In the genomic region with DNA sequence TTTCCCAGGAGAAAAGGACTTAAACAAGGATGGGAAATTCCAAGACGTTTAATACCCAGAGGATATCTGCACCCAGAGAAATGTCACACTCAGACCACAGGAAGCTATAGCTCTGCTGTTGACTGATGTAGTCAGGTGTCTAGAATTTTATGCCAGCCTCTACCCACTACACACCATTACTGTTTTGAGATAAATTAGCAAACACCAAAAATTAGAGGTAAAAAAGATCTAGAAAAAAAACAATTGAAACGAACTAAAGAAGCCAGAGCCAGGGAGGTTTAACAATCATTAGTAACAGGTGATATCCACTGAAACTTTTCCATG, we compare ENCODE assay signal across 1 cellular context.
TF ChIP-seq lines count a peak whose summit lies in the region.

No MANE protein-coding gene starts in this region.

TF ChIP-seq in K562, 482 proteins besides CTCF, POLR2A, EP300 and RAD21 (continued from another document):
- TF ChIP-seq, protein P1, sequence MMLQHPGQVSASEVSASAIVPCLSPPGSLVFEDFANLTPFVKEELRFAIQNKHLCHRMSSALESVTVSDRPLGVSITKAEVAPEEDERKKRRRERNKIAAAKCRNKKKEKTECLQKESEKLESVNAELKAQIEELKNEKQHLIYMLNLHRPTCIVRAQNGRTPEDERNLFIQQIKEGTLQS (IDR thresholded peaks at IDR 0.05) = peak; percentile 28; the same call in 1 of the 2 replicates
- TF ChIP-seq, protein P1 (CRISPR knock-in tag; conservative IDR thresholded peaks at IDR 0.05) = no peak
- TF ChIP-seq ZSCAN29 (IDR thresholded peaks at IDR 0.05) (0 out of 2 replicates have a peak, but pooled peaks have one; percentile 13), GATAD2B (IDR thresholded peaks at IDR 0.05; ENCODE audit: borderline replicate concordance) (0 out of 2 replicates have a peak, but pooled peaks have one; percentile 31), MAZ (CRISPR knock-in tag; conservative IDR thresholded peaks at IDR 0.05 in 1 of 2, IDR thresholded peaks at IDR 0.05 in 1 of 2) (no peak), FOS (IDR thresholded peaks at IDR 0.05; ENCODE audit: extremely low read depth, insufficient read length) (no peak), CHD4 (IDR thresholded peaks at IDR 0.05; ENCODE audit: insufficient read depth, insufficient replicate concordance, low read depth, low read length, poor library complexity, severe bottlenecking) (no peak), SAP30 (IDR thresholded peaks at IDR 0.05; ENCODE audit: borderline replicate concordance, insufficient read depth, low read depth, low read length, poor library complexity, severe bottlenecking) (no peak), THRAP3 (IDR thresholded peaks at IDR 0.05; ENCODE audit: borderline replicate concordance) (0 out of 2 replicates have a peak, but pooled peaks have one; percentile 65), SIN3A (IDR thresholded peaks at IDR 0.05; ENCODE audit: borderline replicate concordance in 2 of 2, control insufficient read depth in 1 of 2, low read depth in 2 of 2, low read length in 2 of 2) (0 out of 4 replicates have a peak, but pooled peaks of 1 of the 2 experiments have one; percentile 2), ZNF175 (CRISPR knock-in tag; IDR thresholded peaks at IDR 0.05; ENCODE audit: low read depth) (0 out of 2 replicates have a peak, but pooled peaks have one; percentile 41), C11orf30 (IDR thresholded peaks at IDR 0.05; ENCODE audit: low read depth) (0 out of 2 replicates have a peak, but pooled peaks have one; percentile 0)
- TF ChIP-seq, protein P2, sequence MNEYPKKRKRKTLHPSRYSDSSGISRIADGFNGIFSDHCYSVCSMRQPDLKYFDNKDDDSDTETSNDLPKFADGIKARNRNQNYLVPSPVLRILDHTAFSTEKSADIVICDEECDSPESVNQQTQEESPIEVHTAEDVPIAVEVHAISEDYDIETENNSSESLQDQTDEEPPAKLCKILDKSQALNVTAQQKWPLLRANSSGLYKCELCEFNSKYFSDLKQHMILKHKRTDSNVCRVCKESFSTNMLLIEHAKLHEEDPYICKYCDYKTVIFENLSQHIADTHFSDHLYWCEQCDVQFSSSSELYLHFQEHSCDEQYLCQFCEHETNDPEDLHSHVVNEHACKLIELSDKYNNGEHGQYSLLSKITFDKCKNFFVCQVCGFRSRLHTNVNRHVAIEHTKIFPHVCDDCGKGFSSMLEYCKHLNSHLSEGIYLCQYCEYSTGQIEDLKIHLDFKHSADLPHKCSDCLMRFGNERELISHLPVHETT (CRISPR knock-in tag; conservative IDR thresholded peaks at IDR 0.05 in 1 of 2, IDR thresholded peaks at IDR 0.05 in 1 of 2) = 0 out of 4 replicates have a peak, but pooled peaks of 1 of the 2 experiments have one; percentile 22
- TF ChIP-seq, protein P3, sequence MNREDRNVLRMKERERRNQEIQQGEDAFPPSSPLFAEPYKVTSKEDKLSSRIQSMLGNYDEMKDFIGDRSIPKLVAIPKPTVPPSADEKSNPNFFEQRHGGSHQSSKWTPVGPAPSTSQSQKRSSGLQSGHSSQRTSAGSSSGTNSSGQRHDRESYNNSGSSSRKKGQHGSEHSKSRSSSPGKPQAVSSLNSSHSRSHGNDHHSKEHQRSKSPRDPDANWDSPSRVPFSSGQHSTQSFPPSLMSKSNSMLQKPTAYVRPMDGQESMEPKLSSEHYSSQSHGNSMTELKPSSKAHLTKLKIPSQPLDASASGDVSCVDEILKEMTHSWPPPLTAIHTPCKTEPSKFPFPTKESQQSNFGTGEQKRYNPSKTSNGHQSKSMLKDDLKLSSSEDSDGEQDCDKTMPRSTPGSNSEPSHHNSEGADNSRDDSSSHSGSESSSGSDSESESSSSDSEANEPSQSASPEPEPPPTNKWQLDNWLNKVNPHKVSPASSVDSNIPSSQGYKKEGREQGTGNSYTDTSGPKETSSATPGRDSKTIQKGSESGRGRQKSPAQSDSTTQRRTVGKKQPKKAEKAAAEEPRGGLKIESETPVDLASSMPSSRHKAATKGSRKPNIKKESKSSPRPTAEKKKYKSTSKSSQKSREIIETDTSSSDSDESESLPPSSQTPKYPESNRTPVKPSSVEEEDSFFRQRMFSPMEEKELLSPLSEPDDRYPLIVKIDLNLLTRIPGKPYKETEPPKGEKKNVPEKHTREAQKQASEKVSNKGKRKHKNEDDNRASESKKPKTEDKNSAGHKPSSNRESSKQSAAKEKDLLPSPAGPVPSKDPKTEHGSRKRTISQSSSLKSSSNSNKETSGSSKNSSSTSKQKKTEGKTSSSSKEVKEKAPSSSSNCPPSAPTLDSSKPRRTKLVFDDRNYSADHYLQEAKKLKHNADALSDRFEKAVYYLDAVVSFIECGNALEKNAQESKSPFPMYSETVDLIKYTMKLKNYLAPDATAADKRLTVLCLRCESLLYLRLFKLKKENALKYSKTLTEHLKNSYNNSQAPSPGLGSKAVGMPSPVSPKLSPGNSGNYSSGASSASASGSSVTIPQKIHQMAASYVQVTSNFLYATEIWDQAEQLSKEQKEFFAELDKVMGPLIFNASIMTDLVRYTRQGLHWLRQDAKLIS (CRISPR knock-in tag; IDR thresholded peaks at IDR 0.05) = peak; percentile 63; the same call in 1 of the 2 replicates
- TF ChIP-seq, protein P4, sequence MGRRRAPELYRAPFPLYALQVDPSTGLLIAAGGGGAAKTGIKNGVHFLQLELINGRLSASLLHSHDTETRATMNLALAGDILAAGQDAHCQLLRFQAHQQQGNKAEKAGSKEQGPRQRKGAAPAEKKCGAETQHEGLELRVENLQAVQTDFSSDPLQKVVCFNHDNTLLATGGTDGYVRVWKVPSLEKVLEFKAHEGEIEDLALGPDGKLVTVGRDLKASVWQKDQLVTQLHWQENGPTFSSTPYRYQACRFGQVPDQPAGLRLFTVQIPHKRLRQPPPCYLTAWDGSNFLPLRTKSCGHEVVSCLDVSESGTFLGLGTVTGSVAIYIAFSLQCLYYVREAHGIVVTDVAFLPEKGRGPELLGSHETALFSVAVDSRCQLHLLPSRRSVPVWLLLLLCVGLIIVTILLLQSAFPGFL (CRISPR knock-in tag; IDR thresholded peaks at IDR 0.05) = 0 out of 2 replicates have a peak, but pooled peaks have one; percentile 34
- TF ChIP-seq, protein P5, sequence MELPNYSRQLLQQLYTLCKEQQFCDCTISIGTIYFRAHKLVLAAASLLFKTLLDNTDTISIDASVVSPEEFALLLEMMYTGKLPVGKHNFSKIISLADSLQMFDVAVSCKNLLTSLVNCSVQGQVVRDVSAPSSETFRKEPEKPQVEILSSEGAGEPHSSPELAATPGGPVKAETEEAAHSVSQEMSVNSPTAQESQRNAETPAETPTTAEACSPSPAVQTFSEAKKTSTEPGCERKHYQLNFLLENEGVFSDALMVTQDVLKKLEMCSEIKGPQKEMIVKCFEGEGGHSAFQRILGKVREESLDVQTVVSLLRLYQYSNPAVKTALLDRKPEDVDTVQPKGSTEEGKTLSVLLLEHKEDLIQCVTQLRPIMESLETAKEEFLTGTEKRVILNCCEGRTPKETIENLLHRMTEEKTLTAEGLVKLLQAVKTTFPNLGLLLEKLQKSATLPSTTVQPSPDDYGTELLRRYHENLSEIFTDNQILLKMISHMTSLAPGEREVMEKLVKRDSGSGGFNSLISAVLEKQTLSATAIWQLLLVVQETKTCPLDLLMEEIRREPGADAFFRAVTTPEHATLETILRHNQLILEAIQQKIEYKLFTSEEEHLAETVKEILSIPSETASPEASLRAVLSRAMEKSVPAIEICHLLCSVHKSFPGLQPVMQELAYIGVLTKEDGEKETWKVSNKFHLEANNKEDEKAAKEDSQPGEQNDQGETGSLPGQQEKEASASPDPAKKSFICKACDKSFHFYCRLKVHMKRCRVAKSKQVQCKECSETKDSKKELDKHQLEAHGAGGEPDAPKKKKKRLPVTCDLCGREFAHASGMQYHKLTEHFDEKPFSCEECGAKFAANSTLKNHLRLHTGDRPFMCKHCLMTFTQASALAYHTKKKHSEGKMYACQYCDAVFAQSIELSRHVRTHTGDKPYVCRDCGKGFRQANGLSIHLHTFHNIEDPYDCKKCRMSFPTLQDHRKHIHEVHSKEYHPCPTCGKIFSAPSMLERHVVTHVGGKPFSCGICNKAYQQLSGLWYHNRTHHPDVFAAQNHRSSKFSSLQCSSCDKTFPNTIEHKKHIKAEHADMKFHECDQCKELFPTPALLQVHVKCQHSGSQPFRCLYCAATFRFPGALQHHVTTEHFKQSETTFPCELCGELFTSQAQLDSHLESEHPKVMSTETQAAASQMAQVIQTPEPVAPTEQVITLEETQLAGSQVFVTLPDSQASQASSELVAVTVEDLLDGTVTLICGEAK (IDR thresholded peaks at IDR 0.05) = peak; percentile 15; the same call in 1 of the 2 replicates
- TF ChIP-seq, protein P5 (CRISPR knock-in tag; IDR thresholded peaks at IDR 0.05) = no peak
